ENCODE assay signal across 1 cellular context in the genomic region with DNA sequence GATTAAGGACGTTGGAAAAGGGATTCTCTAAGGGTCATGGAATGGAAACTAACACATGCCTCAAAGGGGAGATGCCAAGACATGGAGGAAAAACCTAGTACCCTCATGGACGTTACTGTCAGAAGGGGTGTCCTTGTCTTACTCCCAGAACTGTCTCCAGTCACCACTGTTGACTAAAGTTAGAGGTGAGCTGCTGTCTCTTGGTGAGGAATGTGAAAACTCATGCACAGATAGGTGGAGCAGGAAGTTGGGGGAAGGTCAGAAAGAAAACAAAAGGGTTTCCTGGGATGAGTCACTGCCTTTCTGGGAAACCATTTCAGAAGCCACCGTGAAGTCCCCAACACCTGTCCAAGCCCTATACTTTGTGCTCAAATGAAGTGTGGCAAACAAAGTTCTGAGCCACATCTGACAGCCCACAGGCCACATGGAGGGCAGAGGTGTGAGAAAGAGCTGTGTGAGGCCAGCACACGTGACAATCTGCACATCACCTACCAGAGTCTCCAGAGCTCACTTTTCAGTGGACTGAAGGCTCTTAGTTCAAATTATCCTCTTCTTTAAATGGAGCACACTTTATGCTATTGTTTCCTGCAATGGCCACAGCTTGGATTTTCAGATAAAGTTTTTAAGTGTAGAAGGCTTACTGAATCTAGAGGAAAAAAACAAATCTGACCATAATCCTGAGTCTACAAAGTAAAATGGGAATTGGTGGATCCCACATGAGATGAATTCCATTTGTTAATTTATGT.
TF ChIP-seq lines count a peak whose summit lies in the region.

No MANE protein-coding gene starts in this region.

TF ChIP-seq in SK-N-SH treated with all-trans-retinoic acid at 6 μM for 48 hours, 23 proteins besides CTCF, POLR2A, EP300 and RAD21 (continued from another document):
- TF ChIP-seq, protein P1, sequence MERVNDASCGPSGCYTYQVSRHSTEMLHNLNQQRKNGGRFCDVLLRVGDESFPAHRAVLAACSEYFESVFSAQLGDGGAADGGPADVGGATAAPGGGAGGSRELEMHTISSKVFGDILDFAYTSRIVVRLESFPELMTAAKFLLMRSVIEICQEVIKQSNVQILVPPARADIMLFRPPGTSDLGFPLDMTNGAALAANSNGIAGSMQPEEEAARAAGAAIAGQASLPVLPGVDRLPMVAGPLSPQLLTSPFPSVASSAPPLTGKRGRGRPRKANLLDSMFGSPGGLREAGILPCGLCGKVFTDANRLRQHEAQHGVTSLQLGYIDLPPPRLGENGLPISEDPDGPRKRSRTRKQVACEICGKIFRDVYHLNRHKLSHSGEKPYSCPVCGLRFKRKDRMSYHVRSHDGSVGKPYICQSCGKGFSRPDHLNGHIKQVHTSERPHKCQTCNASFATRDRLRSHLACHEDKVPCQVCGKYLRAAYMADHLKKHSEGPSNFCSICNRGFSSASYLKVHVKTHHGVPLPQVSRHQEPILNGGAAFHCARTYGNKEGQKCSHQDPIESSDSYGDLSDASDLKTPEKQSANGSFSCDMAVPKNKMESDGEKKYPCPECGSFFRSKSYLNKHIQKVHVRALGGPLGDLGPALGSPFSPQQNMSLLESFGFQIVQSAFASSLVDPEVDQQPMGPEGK (CRISPR knock-in tag; IDR thresholded peaks at IDR 0.05; ENCODE audit: borderline replicate concordance): no peak
